17 cellular contexts compared by ENCODE assay signal in the genomic region with DNA sequence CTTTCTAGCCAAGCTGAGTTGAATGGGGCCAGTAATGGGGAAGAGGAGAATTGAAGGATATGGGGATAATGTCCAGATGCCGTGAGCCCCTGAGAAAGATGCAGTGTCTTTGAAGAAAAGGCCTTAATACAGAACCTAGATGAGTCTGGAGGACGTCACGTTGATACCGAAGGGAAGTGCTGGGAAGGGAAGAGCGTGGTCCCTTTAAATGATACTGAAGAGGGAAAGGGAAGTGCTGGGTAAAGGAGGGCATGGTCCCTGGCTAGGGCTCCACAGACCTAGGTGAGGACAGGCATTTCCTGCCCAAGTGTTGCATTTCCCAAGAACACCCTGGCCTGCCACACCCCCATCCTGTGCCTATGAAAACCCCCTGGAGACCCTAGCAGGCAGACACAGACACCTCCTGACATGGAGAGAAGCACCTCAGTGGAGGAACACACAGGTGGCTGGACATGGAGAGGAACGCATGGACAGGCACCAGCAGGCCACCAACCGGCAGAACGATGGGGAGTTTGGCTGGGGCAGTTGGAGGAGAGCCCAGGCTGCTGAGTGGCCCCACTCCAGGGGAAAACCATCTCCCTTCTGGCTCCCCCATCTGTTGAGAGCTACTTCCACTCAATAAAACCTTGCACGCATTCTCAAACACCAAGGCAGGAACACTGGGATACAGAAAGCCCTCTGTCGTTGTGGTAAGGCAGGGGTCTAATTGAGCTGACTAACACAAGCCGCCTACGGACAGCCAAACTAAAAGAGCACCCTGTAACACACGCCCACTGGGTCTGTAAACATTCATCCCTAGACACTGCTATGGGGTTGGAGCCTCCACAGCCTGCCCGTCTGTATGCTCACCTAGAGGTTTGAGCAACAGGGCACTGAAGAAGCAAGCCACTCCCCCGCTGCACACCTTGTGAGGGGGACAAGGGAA. TPM values are rescaled to one million over a fixed set of nuclear protein-coding genes. Genes with fewer than 3 reads are reported as not detected.
DNase-seq lines count a peak whose midpoint lies in the region; ATAC-seq, FAIRE-seq and TF ChIP-seq lines count a peak whose summit lies in the region.
"Had no signal": no experiment of that assay in that cellular context is flagged by ENCODE, and none has a peak within 500 bp of the region (broad histone marks: within the 10 kb centered on the region; RNA-seq: fewer than 3 reads in every experiment).

No MANE protein-coding gene starts in this region.

- in situ Hi-C loops in K562 (cut with MboI), result no loop called here

- TF ChIP-seq POLR2A in K562 (conservative IDR thresholded peaks at IDR 0.05), result no peak

- no peak for TF ChIP-seq RAD21 in K562 (CRISPR knock-in tag; conservative IDR thresholded peaks at IDR 0.05 in 1 of 2, IDR thresholded peaks at IDR 0.05 in 1 of 2)

- no peak for FAIRE-seq in K562 (lab: Jason Lieb, UNC)

- TF ChIP-seq CTCF in HFFc6 (IDR thresholded peaks at IDR 0.05) (no peak), K562 (IDR thresholded peaks at IDR 0.05 in 2 of 3, conservative IDR thresholded peaks at IDR 0.05 in 1 of 3; ENCODE audit: insufficient read depth in 2 of 3, low read depth in 1 of 3, low read length in 3 of 3) (no peak), osteoblast (IDR thresholded peaks at IDR 0.05; ENCODE audit: extremely low read depth, low read depth, low read length) (no peak), osteocyte (IDR thresholded peaks at IDR 0.05) (no peak)

- H3K36me3 ChIP-seq in K562 (ENCODE audit: control insufficient read depth, insufficient read depth, low read length) (no peaks in the 10 kb centered on the region), osteoblast (ENCODE audit: insufficient read depth, low read length) (no peaks in the 10 kb centered on the region)
- H3K36me3 ChIP-seq: SJCRH30 had no signal

- BruUV-seq in K562 (replicated peaks; lab: Mats Ljungman, UMichigan), result no TSS peak

- TF ChIP-seq EP300 in K562 (IDR thresholded peaks at IDR 0.05; ENCODE audit: low read length), result no peak

- H3K4me3 Mint-ChIP-seq in HFFc6 (no peak overlapping the region), osteocyte (ENCODE audit: unreplicated experiment) (no peak overlapping the region)
- H3K4me3 Mint-ChIP-seq: nephron progenitor cell; T-helper 2 cell treated with Interferon-gamma antibody and Interleukin-4, amounts not matched to agents 5 μg/mL and 100 μg/mL, for 36 hours had no signal

- H3K9ac ChIP-seq in K562 (ENCODE audit: insufficient read depth in 1 of 2, low read depth in 2 of 2, low read length in 2 of 2), result no peak overlapping the region

- H4K20me1 ChIP-seq in K562 (replicated peaks; ENCODE audit: control insufficient read depth, insufficient read depth, low read length) (no peaks in the 10 kb centered on the region), osteoblast (ENCODE audit: insufficient read depth, low read length) (no peaks in the 10 kb centered on the region)

- no peaks in the 10 kb centered on the region for H3K9me3 Mint-ChIP-seq in HFFc6
- no peaks in the 10 kb centered on the region for H3K9me3 Mint-ChIP-seq in osteocyte (ENCODE audit: unreplicated experiment)
- H3K9me3 Mint-ChIP-seq: nephron progenitor cell; T-helper 2 cell treated with Interferon-gamma antibody and Interleukin-4, amounts not matched to agents 5 μg/mL and 100 μg/mL, for 36 hours had no signal

- H2AFZ ChIP-seq in K562 (ENCODE audit: low read depth, low read length) (peak overlapping the region; percentile 72), osteoblast (ENCODE audit: low read length) (peak overlapping the region; percentile 27)

- H3K9me3 ChIP-seq in K562 (replicated peaks; ENCODE audit: control insufficient read depth, insufficient read depth, low read depth, low read length) (no peaks in the 10 kb centered on the region), osteoblast (ENCODE audit: low read depth, low read length) (no peaks in the 10 kb centered on the region)
- H3K9me3 ChIP-seq: SJCRH30 had no signal

- peak; percentile 38; the same call in 2 of the 3 replicates for ATAC-seq in K562
- ATAC-seq in GM19397 (IDR thresholded peaks at IDR 0.05; ENCODE audit: unreplicated experiment), result no peak
- ATAC-seq in GM18498 (IDR thresholded peaks at IDR 0.05; ENCODE audit: unreplicated experiment), result no peak
- ATAC-seq: activated CD4-positive, CD25-positive, alpha-beta regulatory T cell treated with anti-CD3 and anti-CD28 coated beads, Interleukin-2, amount 50 U/mL, for 24 hours had no signal

- H3K36me3 Mint-ChIP-seq in HFFc6 (ENCODE audit: low read depth) (no peaks in the 10 kb centered on the region), osteocyte (ENCODE audit: unreplicated experiment) (no peaks in the 10 kb centered on the region)

- peaks cover 0 to 9% of the 10 kb centered on the region in 2 experiments; a peak in 3 of 5 replicates for H3K4me1 ChIP-seq in K562 (replicated peaks in 1 of 2; ENCODE audit: control insufficient read depth in 2 of 2, insufficient read depth in 2 of 2, low read length in 2 of 2)
- no peaks in the 10 kb centered on the region for H3K4me1 ChIP-seq in osteoblast (ENCODE audit: insufficient read depth, low read length)
- H3K4me1 ChIP-seq: SJCRH30 had no signal

- peak overlapping the region; percentile 10; the same call in 1 of the 2 replicates for H3K27ac Mint-ChIP-seq in HFFc6
- H3K27ac Mint-ChIP-seq in osteocyte (ENCODE audit: unreplicated experiment), result no peak overlapping the region
- H3K27ac Mint-ChIP-seq: nephron progenitor cell; T-helper 2 cell treated with Interferon-gamma antibody and Interleukin-4, amounts not matched to agents 5 μg/mL and 100 μg/mL, for 36 hours had no signal

- WGBS in K562 (ENCODE audit: insufficient coverage, low coverage, missing lambda C conversion rate), result 29% methylated on average over 15 of the region's 15 CpGs

- CTCF ChIA-PET in K562 (lab: Yijun Ruan, JAX; ENCODE audit: low intra/inter-chr PET ratio), result no interaction called here

- no peak overlapping the region for H3K4me3 ChIP-seq in K562
- H3K4me3 ChIP-seq in osteoblast (ENCODE audit: insufficient read depth, low read length), result no peak overlapping the region
- H3K4me3 ChIP-seq: SJCRH30 had no signal

- intact Hi-C loops in K562 (cut with micrococcal nuclease), result no loop called here

- no peaks in the 10 kb centered on the region for H3K27me3 Mint-ChIP-seq in HFFc6 (ENCODE audit: insufficient read depth)
- no peaks in the 10 kb centered on the region for H3K27me3 Mint-ChIP-seq in osteocyte (ENCODE audit: unreplicated experiment)

- H3K79me2 ChIP-seq in K562 (ENCODE audit: control insufficient read depth, insufficient read depth, low read length) (no peaks in the 10 kb centered on the region), osteoblast (ENCODE audit: insufficient read depth, low read length) (no peaks in the 10 kb centered on the region)

- POLR2A ChIA-PET in K562 (lab: Yijun Ruan, JAX), result no interaction called here

- H3K9me1 ChIP-seq in K562 (ENCODE audit: control insufficient read depth, insufficient read depth, low read length), result no peaks in the 10 kb centered on the region

- no peak overlapping the region for H3K27ac ChIP-seq in K562 (ENCODE audit: extremely low read depth, low read depth, low read length)
- H3K27ac ChIP-seq in osteoblast (ENCODE audit: low read depth, low read length), result no peak overlapping the region
- H3K27ac ChIP-seq: C4-2B, SJCRH30 had no signal

- H3K4me1 Mint-ChIP-seq in HFFc6 (ENCODE audit: low read depth) (peaks cover 26% of the 10 kb centered on the region), osteocyte (ENCODE audit: unreplicated experiment) (peaks cover 1% of the 10 kb centered on the region)

- no peak overlapping the region for H3K4me2 ChIP-seq in K562 (ENCODE audit: insufficient read depth, low read length)
- no peak overlapping the region for H3K4me2 ChIP-seq in osteoblast (ENCODE audit: insufficient read depth, low read length)

- no peaks in the 10 kb centered on the region for H3K27me3 ChIP-seq in K562 (ENCODE audit: control insufficient read depth in 2 of 2, insufficient read depth in 2 of 2, low read length in 2 of 2)
- H3K27me3 ChIP-seq in osteoblast (ENCODE audit: insufficient read depth, low read length), result peaks cover 3% of the 10 kb centered on the region
- H3K27me3 ChIP-seq: SJCRH30 had no signal

- DNase-seq in COLO829 (ENCODE audit: low spot score) (peak; percentile 47), HFFc6 (peak; percentile 12), K562 (ENCODE audit: extremely low read depth in 1 of 4, low spot score in 3 of 4) (peak in 1 of 4 experiments; percentile 28), osteoblast (ENCODE audit: insufficient read length, low spot score, missing footprints) (no peak), osteocyte (ENCODE audit: extremely low spot score, unreplicated experiment) (no peak)
- DNase-seq: activated CD8-positive, alpha-beta memory T cell treated with anti-CD3 and anti-CD28 coated beads, Interleukin-2, amount 50 U/mL, for 4 hours; activated naive CD4-positive, alpha-beta T cell; dermis blood vessel endothelial cell; DND-41; NCI-H187; nephron progenitor cell; SJCRH30 had no signal

TF ChIP-seq in K562, 482 proteins besides CTCF, POLR2A, EP300 and RAD21 (continues in another document):
- TF ChIP-seq ZNF24 (IDR thresholded peaks at IDR 0.05), result no peak
- TF ChIP-seq POLR3A (IDR thresholded peaks at IDR 0.05; ENCODE audit: borderline replicate concordance, extremely low read depth, insufficient read depth, insufficient read length), result no peak

RNA-seq across cellular contexts. Expression of gene POMP, which starts 34.9 kb away (rescaled TPM):
- total RNA-seq in HFFc6 (2021; fragmentation: NEBNext Ultra II Directional; extraction: Animal tissue kit (Norgen Biotek cat#: 25700)), result 100 to 1,000 TPM; 156 to 175 (median 165) TPM
- 3.7 and 7.5 TPM in 2 replicates for total RNA-seq in K562 (2011; cell fraction: chromatin; rRNA removed; ENCODE audit: low replicate concordance)
- total RNA-seq in K562 (2011; cell fraction: nucleolus; rRNA removed), result 5.0 and 5.7 TPM in 2 replicates
- total RNA-seq in K562 (2011; cell fraction: nucleoplasm; rRNA removed), result 9.3 and 10.8 TPM in 2 replicates
- 69.2 and 75.2 TPM in 2 replicates for total RNA-seq in K562 (2014; rRNA removed)
- 143 and 170 TPM in 2 replicates for total RNA-seq in K562 (2014; rRNA removed; fragmentation: Illumina TruSeq; extraction: Trizol)
- 117 and 127 TPM in 2 replicates for total RNA-seq in K562 (2015; rRNA removed; fragmentation: Illumina TruSeq; extraction: Trizol)
- 116 and 120 TPM in 2 replicates for total RNA-seq in K562 (2021)
- polyA plus RNA-seq in K562 (2011; rRNA removed), result 74.5 and 114 TPM in 2 replicates
- 13.9 and 38.6 TPM in 2 replicates for polyA plus RNA-seq in K562 (2011; cell fraction: cytosol; rRNA removed)
- polyA plus RNA-seq in K562 (2011; cell fraction: nucleus; rRNA removed), result 11.1 and 18.2 TPM in 2 replicates
- polyA plus RNA-seq in K562 (2012), result 122 and 246 TPM in 2 replicates
- 117 and 126 TPM in 2 replicates for polyA plus RNA-seq in K562 (2014; fragmentation: Illumina TruSeq; extraction: Trizol)
- polyA plus RNA-seq in K562 (2014; fragmentation: Nextera tagmentation; extraction: Ambion mirVana), result 100 to 1,000 TPM; 506 to 647 TPM
- polyA plus RNA-seq in K562 (2014; rRNA removed), result 118 and 126 TPM in 2 replicates
- polyA minus RNA-seq in K562 (2011; rRNA and poly(A)+ RNA removed), result 118 and 135 TPM in 2 replicates
- 27.0 and 34.8 TPM in 2 replicates for polyA minus RNA-seq in K562 (2011; cell fraction: cytosol; rRNA and poly(A)+ RNA removed)
- 5.5 and 15.0 TPM in 2 replicates for polyA minus RNA-seq in K562 (2011; cell fraction: nucleus; rRNA and poly(A)+ RNA removed)
- 70.7 and 73.1 TPM in 2 replicates for total RNA-seq in osteoblast
- total RNA-seq in osteocyte, result 74.9 and 75.9 TPM in 2 replicates

Comparison
In these comparisons a context has a peak if more than half of its experiments do, and no peak if none do; other contexts are left out.
1. DNase-seq: peak in COLO829 (single experiment) and HFFc6 (single experiment); none in osteoblast (single experiment) and osteocyte (single experiment).